Comparison of ENCODE assay signal across 1 cellular context in the genomic region with DNA sequence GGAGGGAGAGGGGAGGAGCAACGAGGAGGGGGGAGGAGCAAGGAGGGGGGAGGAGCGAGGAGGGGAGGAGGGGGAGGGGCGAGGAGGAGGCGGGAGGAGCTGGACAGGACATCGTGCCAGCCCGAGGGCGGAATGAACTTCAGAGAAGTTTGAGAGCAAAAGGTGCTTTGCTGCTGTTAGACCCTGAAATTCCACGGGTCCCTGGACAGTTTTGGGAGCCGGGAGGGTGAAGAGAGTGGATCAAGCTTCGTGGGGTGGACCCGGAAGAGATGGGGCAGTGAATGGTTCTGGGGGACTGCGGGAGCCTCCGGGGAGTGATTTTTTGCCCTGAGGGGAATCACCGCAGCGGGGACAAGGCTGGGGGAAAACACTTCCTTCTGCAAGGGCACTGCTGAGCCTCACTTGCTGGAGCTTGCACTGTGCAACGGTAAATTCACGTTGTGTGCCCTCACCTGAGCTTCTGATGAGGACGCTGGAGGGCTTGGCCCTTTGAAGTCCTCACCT.
TF ChIP-seq lines count a peak whose summit lies in the region.

No MANE protein-coding gene starts in this region.

TF ChIP-seq in GM23338, 12 proteins besides CTCF, POLR2A, EP300 and RAD21 (continued from another document):
- TF ChIP-seq ZNF462 (CRISPR knock-in tag; IDR thresholded peaks at IDR 0.05) (no peak), ZNF331 (CRISPR knock-in tag; IDR thresholded peaks at IDR 0.05; ENCODE audit: low read depth) (no peak), EZH2phosphoT487 (IDR thresholded peaks at IDR 0.05; ENCODE audit: unreplicated experiment) (no peak), EZH2 (IDR thresholded peaks at IDR 0.05; ENCODE audit: low read depth, unreplicated experiment) (no peak), POLR2AphosphoS5 (IDR thresholded peaks at IDR 0.05; ENCODE audit: low read depth) (no peak), STAT1 (IDR thresholded peaks at IDR 0.05; ENCODE audit: unreplicated experiment) (no peak), NANOG (IDR thresholded peaks at IDR 0.05; ENCODE audit: borderline replicate concordance) (no peak), ZNF114 (CRISPR knock-in tag; IDR thresholded peaks at IDR 0.05) (no peak), CREB1 (CRISPR knock-in tag; IDR thresholded peaks at IDR 0.05; ENCODE audit: low read depth) (no peak)
- TF ChIP-seq, protein P1, sequence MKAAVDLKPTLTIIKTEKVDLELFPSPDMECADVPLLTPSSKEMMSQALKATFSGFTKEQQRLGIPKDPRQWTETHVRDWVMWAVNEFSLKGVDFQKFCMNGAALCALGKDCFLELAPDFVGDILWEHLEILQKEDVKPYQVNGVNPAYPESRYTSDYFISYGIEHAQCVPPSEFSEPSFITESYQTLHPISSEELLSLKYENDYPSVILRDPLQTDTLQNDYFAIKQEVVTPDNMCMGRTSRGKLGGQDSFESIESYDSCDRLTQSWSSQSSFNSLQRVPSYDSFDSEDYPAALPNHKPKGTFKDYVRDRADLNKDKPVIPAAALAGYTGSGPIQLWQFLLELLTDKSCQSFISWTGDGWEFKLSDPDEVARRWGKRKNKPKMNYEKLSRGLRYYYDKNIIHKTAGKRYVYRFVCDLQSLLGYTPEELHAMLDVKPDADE (IDR thresholded peaks at IDR 0.05) = no peak
- TF ChIP-seq, protein P2, sequence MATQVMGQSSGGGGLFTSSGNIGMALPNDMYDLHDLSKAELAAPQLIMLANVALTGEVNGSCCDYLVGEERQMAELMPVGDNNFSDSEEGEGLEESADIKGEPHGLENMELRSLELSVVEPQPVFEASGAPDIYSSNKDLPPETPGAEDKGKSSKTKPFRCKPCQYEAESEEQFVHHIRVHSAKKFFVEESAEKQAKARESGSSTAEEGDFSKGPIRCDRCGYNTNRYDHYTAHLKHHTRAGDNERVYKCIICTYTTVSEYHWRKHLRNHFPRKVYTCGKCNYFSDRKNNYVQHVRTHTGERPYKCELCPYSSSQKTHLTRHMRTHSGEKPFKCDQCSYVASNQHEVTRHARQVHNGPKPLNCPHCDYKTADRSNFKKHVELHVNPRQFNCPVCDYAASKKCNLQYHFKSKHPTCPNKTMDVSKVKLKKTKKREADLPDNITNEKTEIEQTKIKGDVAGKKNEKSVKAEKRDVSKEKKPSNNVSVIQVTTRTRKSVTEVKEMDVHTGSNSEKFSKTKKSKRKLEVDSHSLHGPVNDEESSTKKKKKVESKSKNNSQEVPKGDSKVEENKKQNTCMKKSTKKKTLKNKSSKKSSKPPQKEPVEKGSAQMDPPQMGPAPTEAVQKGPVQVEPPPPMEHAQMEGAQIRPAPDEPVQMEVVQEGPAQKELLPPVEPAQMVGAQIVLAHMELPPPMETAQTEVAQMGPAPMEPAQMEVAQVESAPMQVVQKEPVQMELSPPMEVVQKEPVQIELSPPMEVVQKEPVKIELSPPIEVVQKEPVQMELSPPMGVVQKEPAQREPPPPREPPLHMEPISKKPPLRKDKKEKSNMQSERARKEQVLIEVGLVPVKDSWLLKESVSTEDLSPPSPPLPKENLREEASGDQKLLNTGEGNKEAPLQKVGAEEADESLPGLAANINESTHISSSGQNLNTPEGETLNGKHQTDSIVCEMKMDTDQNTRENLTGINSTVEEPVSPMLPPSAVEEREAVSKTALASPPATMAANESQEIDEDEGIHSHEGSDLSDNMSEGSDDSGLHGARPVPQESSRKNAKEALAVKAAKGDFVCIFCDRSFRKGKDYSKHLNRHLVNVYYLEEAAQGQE (IDR thresholded peaks at IDR 0.05; ENCODE audit: unreplicated experiment) = no peak
